Comparison of ENCODE assay signal across 10 cellular contexts in genomic region chr3:32423956-32424558, GRCh38. TPM values are rescaled to one million over a fixed set of nuclear protein-coding genes. Genes with fewer than 3 reads are reported as not detected.
A peak's percentile ranks its signal among the peaks of the same experiment; 100 is the strongest.
DNase-seq lines count a peak whose midpoint lies in the region; ATAC-seq, FAIRE-seq and TF ChIP-seq lines count a peak whose summit lies in the region.
"Had no signal": no experiment of that assay in that cellular context is flagged by ENCODE, and none has a peak within 500 bp of the region (broad histone marks: within the 10 kb centered on the region; RNA-seq: fewer than 3 reads in every experiment).

No MANE protein-coding gene starts in this region.

- H3K79me2 ChIP-seq in HepG2 (ENCODE audit: insufficient read depth, low read length) = peaks cover 49% of the 10 kb centered on the region

- no peak overlapping the region for H2AFZ ChIP-seq in HepG2 (ENCODE audit: low read length)

- H3K4me1 ChIP-seq in right lobe of liver (peaks cover 0 to 28% (median 3%) of the 10 kb centered on the region in 4 donors), HepG2 (ENCODE audit: insufficient read depth, low read length) (peaks cover 61% of the 10 kb centered on the region), urinary bladder (ENCODE audit: insufficient read depth) (peaks cover 2% of the 10 kb centered on the region), A673 (ENCODE audit: insufficient read depth, low read length, poor library complexity, severe bottlenecking) (peaks cover 11% of the 10 kb centered on the region)

- TF ChIP-seq POLR2A in right lobe of liver (IDR thresholded peaks at IDR 0.05) (no peak), HepG2 (IDR thresholded peaks at IDR 0.05; ENCODE audit: insufficient read depth in 1 of 2, low read depth in 2 of 2, low read length in 2 of 2) (no peak)

- ATAC-seq in right lobe of liver (no peak), HepG2 (no peak), WTC11 (no peak), memory B cell (ENCODE audit: low read depth) (peak; percentile 24)

- H3K4me3 Mint-ChIP-seq in WTC11 (no peak overlapping the region), memory B cell (peak overlapping the region; percentile 1), progenitor cell of endocrine pancreas (ENCODE audit: low read depth) (no peak overlapping the region)

- TF ChIP-seq CTCF in right lobe of liver (IDR thresholded peaks at IDR 0.05) (no peak), HepG2 (CRISPR knock-in tag; IDR thresholded peaks at IDR 0.05) (no peak), WTC11 (IDR thresholded peaks at IDR 0.05) (no peak), progenitor cell of endocrine pancreas (IDR thresholded peaks at IDR 0.05; ENCODE audit: unreplicated experiment) (no peak), A673 (conservative IDR thresholded peaks at IDR 0.05; ENCODE audit: low read depth, low read length) (no peak)

- H3K27me3 Mint-ChIP-seq in WTC11 (ENCODE audit: low read depth) (no peaks in the 10 kb centered on the region), memory B cell (no peaks in the 10 kb centered on the region), progenitor cell of endocrine pancreas (no peaks in the 10 kb centered on the region)

- H3K27ac Mint-ChIP-seq in WTC11 (peak overlapping the region; percentile 33), memory B cell (peak overlapping the region; percentile 83), progenitor cell of endocrine pancreas (no peak overlapping the region)

- no peak for FAIRE-seq in HepG2 (lab: Jason Lieb, UNC)

- intact Hi-C loops in right lobe of liver (cut with DNase I) = no loop called here
- intact Hi-C loops in HepG2 (cut with micrococcal nuclease; ENCODE audit: unreplicated experiment) = no loop called here
- intact Hi-C loops in A673 (cut with micrococcal nuclease; ENCODE audit: unreplicated experiment) = no loop called here

- no peak for TF ChIP-seq RAD21 in HepG2 (CRISPR knock-in tag; IDR thresholded peaks at IDR 0.05)

- H4K20me1 ChIP-seq in HepG2 (ENCODE audit: insufficient read depth, low read length) = no peaks in the 10 kb centered on the region

- H3K9me3 ChIP-seq in right lobe of liver = no peaks in the 10 kb centered on the region
- H3K9me3 ChIP-seq in HepG2 (ENCODE audit: low read length) = peaks cover 4% of the 10 kb centered on the region
- H3K9me3 ChIP-seq in A673 (ENCODE audit: low read depth, low read length, poor library complexity, severe bottlenecking) = no peaks in the 10 kb centered on the region

- H3K4me2 ChIP-seq in HepG2 (ENCODE audit: low read depth, low read length) = no peak overlapping the region

- no peaks in the 10 kb centered on the region for H3K27me3 ChIP-seq in right lobe of liver
- H3K27me3 ChIP-seq in HepG2 (ENCODE audit: control insufficient read depth in 1 of 2, insufficient read depth in 2 of 2, low read length in 2 of 2) = no peaks in the 10 kb centered on the region
- peaks cover 56% of the 10 kb centered on the region for H3K27me3 ChIP-seq in A673 (replicated peaks; ENCODE audit: insufficient read depth, low read depth, low read length, poor library complexity)

- H3K9me3 Mint-ChIP-seq in WTC11 = peaks cover 9% of the 10 kb centered on the region
- no peaks in the 10 kb centered on the region for H3K9me3 Mint-ChIP-seq in memory B cell
- H3K9me3 Mint-ChIP-seq in progenitor cell of endocrine pancreas (ENCODE audit: low read depth) = peaks cover 9% of the 10 kb centered on the region

- in situ Hi-C loops in HepG2 (cut with HindIII; ENCODE audit: extremely low pct_ligation_motif_present, low pct_unique_long_range_greater_than_20kb) = no loop called here

- POLR2A ChIA-PET in HepG2 (lab: Yijun Ruan, JAX) = no interaction called here
- POLR2A ChIA-PET in WTC11 (lab: Charles Lee) = interaction anchor here (0.6 to 2.1 kb wide), 3 partner anchors 10 to 75 kb away, joined by 3 to 6 read pairs (median 6); no protein-coding TSS in a partner anchor
- POLR2A ChIA-PET in A673 (lab: Charles Lee; ENCODE audit: low non-redundant PET) = no interaction called here

- CTCF ChIA-PET in HepG2 (lab: Yijun Ruan, JAX; ENCODE audit: low intra/inter-chr PET ratio, low total read pairs) (no interaction called here), WTC11 (lab: Charles Lee) (interaction anchor here (0.9 to 6.6 kb wide), 7 partner anchors 10 to 184 kb away, joined by 3 to 48 read pairs (median 4); no protein-coding TSS in a partner anchor), A673 (lab: Charles Lee) (no interaction called here)

- H3K4me1 Mint-ChIP-seq in WTC11 = peaks cover 34% of the 10 kb centered on the region
- peaks cover 63% of the 10 kb centered on the region for H3K4me1 Mint-ChIP-seq in memory B cell
- peaks cover 30% of the 10 kb centered on the region for H3K4me1 Mint-ChIP-seq in progenitor cell of endocrine pancreas (ENCODE audit: low read depth)

- H3K27ac ChIP-seq in right lobe of liver = peak overlapping the region in 2 of 3 donors; percentile 9 to 31
- no peak overlapping the region for H3K27ac ChIP-seq in HepG2 (ENCODE audit: extremely low read length, insufficient read depth, low read length)
- H3K27ac ChIP-seq in urinary bladder (ENCODE audit: low read depth) = peak overlapping the region; percentile 26
- H3K27ac ChIP-seq in A673 (ENCODE audit: low read depth, low read length, poor library complexity, severe bottlenecking) = no peak overlapping the region
- H3K27ac ChIP-seq: epithelial cell of prostate had no signal

- no peak overlapping the region for H3K4me3 ChIP-seq in right lobe of liver
- H3K4me3 ChIP-seq in HepG2 (replicated peaks in 1 of 3; ENCODE audit: insufficient read depth in 1 of 3, low read depth in 2 of 3, low read length in 3 of 3) = no peak overlapping the region
- H3K4me3 ChIP-seq in urinary bladder (ENCODE audit: low read depth, low read length) = no peak overlapping the region
- H3K4me3 ChIP-seq in A673 (ENCODE audit: low read depth, low read length, poor library complexity, severe bottlenecking) = no peak overlapping the region

- no peak overlapping the region for H3K9ac ChIP-seq in HepG2 (ENCODE audit: insufficient read depth, low read depth, low read length)

- TF ChIP-seq EP300 in HepG2 (IDR thresholded peaks at IDR 0.05; ENCODE audit: low read depth in 2 of 2, low read length in 2 of 2) = no peak
- TF ChIP-seq EP300 in HepG2 (CRISPR knock-in tag; IDR thresholded peaks at IDR 0.05; ENCODE audit: borderline replicate concordance) = no peak

- DNase-seq in right lobe of liver (no peak), HepG2 (ENCODE audit: low spot score) (no peak), WTC11 (ENCODE audit: low spot score) (no peak), memory B cell (ENCODE audit: low spot score in 2 of 2) (no peak), progenitor cell of endocrine pancreas (ENCODE audit: low spot score, unreplicated experiment) (no peak), A673 (ENCODE audit: low spot score) (no peak), ureter (ENCODE audit: low spot score) (no peak)
- DNase-seq: amniotic stem cell had no signal

- BruUV-seq in HepG2 (replicated peaks; lab: Mats Ljungman, UMichigan) (no TSS peak), A673 (replicated peaks; lab: Mats Ljungman, UMichigan) (no TSS peak)

- WGBS in right lobe of liver (ENCODE audit: insufficient coverage, low coverage, low lambda C conversion rate, missing lambda C conversion rate) = 85% methylated on average over 5 of the region's 12 CpGs
- WGBS in HepG2 (ENCODE audit: low lambda C conversion rate) = 98% methylated on average over 12 of the region's 12 CpGs
- 87% methylated on average over 12 of the region's 12 CpGs for WGBS in urinary bladder

- H3K36me3 ChIP-seq in right lobe of liver (no peaks in the 10 kb centered on the region), HepG2 (replicated peaks in 1 of 2; ENCODE audit: control insufficient read depth in 1 of 2, insufficient read depth in 2 of 2, low read length in 2 of 2) (peaks cover 0 to 3% of the 10 kb centered on the region in 2 experiments; a peak in 1 of 5 replicates), urinary bladder (ENCODE audit: insufficient read depth) (no peaks in the 10 kb centered on the region), A673 (ENCODE audit: insufficient read depth, low read length, poor library complexity, severe bottlenecking) (no peaks in the 10 kb centered on the region)

- H3K36me3 Mint-ChIP-seq in WTC11 (peaks cover 9% of the 10 kb centered on the region), memory B cell (peaks cover 3% of the 10 kb centered on the region), progenitor cell of endocrine pancreas (ENCODE audit: insufficient read depth) (peaks cover 9% of the 10 kb centered on the region)

TF ChIP-seq in HepG2, 621 proteins besides CTCF, POLR2A, EP300 and RAD21 (continues in another document):
- TF ChIP-seq ZEB1 (IDR thresholded peaks at IDR 0.05; ENCODE audit: insufficient replicate concordance, low read depth) = no peak

TF ChIP-seq in WTC11, 78 proteins besides CTCF, POLR2A, EP300 and RAD21 (continues in another document):
- no peak for TF ChIP-seq SMAD4 (CRISPR knock-in tag; IDR thresholded peaks at IDR 0.05)
- TF ChIP-seq NR1H2 (CRISPR knock-in tag; IDR thresholded peaks at IDR 0.05) = no peak

RNA-seq across cellular contexts. Expression of gene CMTM7, which starts 32.4 kb away (rescaled TPM):
- 1 to 10 TPM; 2.7 to 9.8 (median 5.0) TPM for total RNA-seq in right lobe of liver
- 16.3 and 20.9 TPM in 2 replicates for total RNA-seq in HepG2 (2016; rRNA removed; fragmentation: Illumina TruSeq; extraction: Trizol)
- 22.9 and 35.2 TPM in 2 replicates for total RNA-seq in HepG2 (2016; cell fraction: cytosol; rRNA removed; fragmentation: Illumina TruSeq; extraction: Trizol; ENCODE audit: low read depth)
- total RNA-seq in HepG2 (2016; cell fraction: insoluble cytoplasmic fraction; rRNA removed; fragmentation: Illumina TruSeq; extraction: Trizol) = 17.4 and 22.1 TPM in 2 replicates
- total RNA-seq in HepG2 (2016; cell fraction: membrane; rRNA removed; fragmentation: Illumina TruSeq; extraction: Trizol) = 31.5 and 35.8 TPM in 2 replicates
- 21.3 and 25.3 TPM in 2 replicates for total RNA-seq in HepG2 (2016; cell fraction: nucleus; rRNA removed; fragmentation: Illumina TruSeq; extraction: Trizol)
- polyA plus RNA-seq in HepG2 (2011; rRNA removed) = 21.4 and 21.5 TPM in 2 replicates
- 18.5 and 26.0 TPM in 2 replicates for polyA plus RNA-seq in HepG2 (2011; cell fraction: cytosol; rRNA removed)
- 17.4 and 20.3 TPM in 2 replicates for polyA plus RNA-seq in HepG2 (2011; cell fraction: nucleus; rRNA removed)
- 12.6 and 15.2 TPM in 2 replicates for polyA plus RNA-seq in HepG2 (2012)
- polyA plus RNA-seq in HepG2 (2016; cell fraction: cytosol; fragmentation: Illumina TruSeq; extraction: Trizol; ENCODE audit: low read depth) = 65.0 and 80.4 TPM in 2 replicates
- polyA plus RNA-seq in HepG2 (2016; cell fraction: insoluble cytoplasmic fraction; fragmentation: Illumina TruSeq; extraction: Trizol; ENCODE audit: low read depth) = 41.8 and 49.0 TPM in 2 replicates
- 78.5 and 84.2 TPM in 2 replicates for polyA plus RNA-seq in HepG2 (2016; cell fraction: membrane; fragmentation: Illumina TruSeq; extraction: Trizol; ENCODE audit: low read depth)
- polyA plus RNA-seq in HepG2 (2016; cell fraction: nucleus; fragmentation: Illumina TruSeq; extraction: Trizol; ENCODE audit: insufficient read depth, low read depth) = 56.7 and 59.4 TPM in 2 replicates
- polyA minus RNA-seq in HepG2 (2011; rRNA and poly(A)+ RNA removed; ENCODE audit: low replicate concordance) = 0.16 and 25.3 TPM in 2 replicates
- polyA minus RNA-seq in HepG2 (2011; cell fraction: cytosol; rRNA and poly(A)+ RNA removed) = 15.5 and 16.0 TPM in 2 replicates
- 11.4 and 13.4 TPM in 2 replicates for polyA minus RNA-seq in HepG2 (2011; cell fraction: nucleus; rRNA and poly(A)+ RNA removed)
- 19.9 to 24.0 TPM (median 23.4 TPM) in 3 replicates for total RNA-seq in WTC11 (2021)
- total RNA-seq in urinary bladder = 8.7 TPM
- 18.2 TPM for polyA plus RNA-seq in urinary bladder
- 24.6 and 29.6 TPM in 2 replicates for total RNA-seq in progenitor cell of endocrine pancreas
- total RNA-seq in A673 (2021) = 0.79 TPM in 1 of 2 replicates, not detected in the other
- total RNA-seq in ureter = 72.2 TPM

Comparison
In these comparisons a context has a peak if more than half of its experiments do, and no peak if none do; other contexts are left out.
1. H3K27ac ChIP-seq: peak in right lobe of liver (2 of 3) and urinary bladder (single experiment); none in HepG2 (single experiment) and A673 (single experiment).